In the genomic region with DNA sequence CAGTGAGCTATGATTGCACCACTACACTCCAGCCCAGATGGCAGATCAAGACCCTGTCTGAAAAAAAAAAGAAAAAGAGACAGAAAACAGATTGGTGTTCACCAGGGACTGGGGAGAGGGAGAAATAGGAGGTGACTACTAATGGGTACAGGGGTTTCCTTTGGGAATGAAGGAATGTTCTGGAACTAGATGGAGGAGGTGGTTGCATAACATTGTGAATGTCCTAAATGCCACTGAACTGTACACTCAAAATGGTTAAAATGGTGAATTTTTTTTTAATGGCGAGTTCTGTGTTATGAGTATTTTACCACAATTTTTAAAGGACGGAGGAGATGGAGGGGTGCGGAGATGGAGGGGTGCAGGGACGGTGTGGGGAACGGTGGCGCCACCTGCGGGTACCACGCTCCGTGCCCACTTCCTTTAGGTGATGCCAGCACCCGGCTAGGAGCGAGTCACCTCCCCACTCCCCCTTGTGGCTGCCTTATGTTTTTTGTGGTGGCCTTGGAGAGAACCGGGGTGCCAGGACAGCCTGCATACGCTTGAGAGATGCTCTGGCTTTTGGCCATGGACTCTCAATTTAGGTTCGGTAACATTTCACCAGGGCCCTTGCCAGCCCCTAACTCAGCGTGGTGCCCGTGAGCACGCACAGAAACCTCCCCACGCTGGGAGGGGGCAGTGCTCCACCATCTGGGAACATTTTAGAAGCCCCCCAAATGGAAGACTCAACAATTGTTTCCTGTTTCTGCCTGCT, we compare ENCODE assay signal across 8 cellular contexts. TPM values are rescaled to one million over a fixed set of nuclear protein-coding genes. Genes with fewer than 3 reads are reported as not detected.
DNase-seq lines count a peak whose midpoint lies in the region; ATAC-seq lines count a peak whose summit lies in the region.

No MANE protein-coding gene starts in this region.

- ATAC-seq in HG02759 (IDR thresholded peaks at IDR 0.05; ENCODE audit: unreplicated experiment): peak; percentile 36
- ATAC-seq in esophagus mucosa: peak; percentile 51
- no peak for ATAC-seq in HG02981 (IDR thresholded peaks at IDR 0.05; ENCODE audit: unreplicated experiment)

- DNase-seq in EH (ENCODE audit: low read depth) (peak; percentile 46), NOMO-1 treated with DMSO at 0.1 percent for 48 hours (lab: John Stamatoyannopoulos, UW; ENCODE audit: unreplicated experiment) (peak; percentile 68), activated T-cell treated with anti-CD3 and anti-CD28 coated beads for 1 hour (ENCODE audit: low read depth) (peak; percentile 48), occipital lobe (lab: John Stamatoyannopoulos, UW) (peak; percentile 44), NCI-H187 treated with DMSO at 0.1 percent for 48 hours (lab: John Stamatoyannopoulos, UW) (no peak)

RNA-seq across cellular contexts. Expression of gene UBC, which starts 16.1 kb away (rescaled TPM):
- 1,223 TPM for total RNA-seq in esophagus mucosa
- 1,477 TPM for total RNA-seq in occipital lobe

RNA-seq across cellular contexts. Expression of gene SCARB1, which starts 34.7 kb away (rescaled TPM):
- 10.2 TPM for total RNA-seq in esophagus mucosa
- total RNA-seq in occipital lobe: 8.9 TPM
